9 cellular contexts compared by ENCODE assay signal in the genomic region with DNA sequence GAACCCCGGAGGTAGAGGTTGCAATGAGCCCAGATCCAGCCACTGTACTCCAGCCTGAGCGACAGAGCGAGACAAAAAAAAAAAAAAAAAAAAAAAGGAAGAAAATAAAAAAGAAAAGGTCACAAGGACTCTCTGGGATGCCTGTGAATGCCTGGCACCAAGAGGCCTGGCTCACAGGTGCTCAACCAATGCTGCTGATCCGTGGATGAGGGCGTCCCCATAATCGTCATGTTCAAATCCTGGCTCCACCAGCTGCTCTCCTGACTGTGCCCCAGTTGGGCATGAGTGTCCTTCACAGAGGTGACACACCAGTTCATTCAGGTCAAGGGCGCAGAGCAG. TPM values are rescaled to one million over a fixed set of nuclear protein-coding genes. Genes with fewer than 3 reads are reported as not detected.
DNase-seq lines count a peak whose midpoint lies in the region; ATAC-seq and TF ChIP-seq lines count a peak whose summit lies in the region.
"Had no signal": no experiment of that assay in that cellular context is flagged by ENCODE, and none has a peak within 500 bp of the region (broad histone marks: within the 10 kb centered on the region; RNA-seq: fewer than 3 reads in every experiment).

No MANE protein-coding gene starts in this region.

- ATAC-seq in activated T-helper 17 cell treated with anti-CD3 and anti-CD28 coated beads, Interleukin-2, amount 50 U/mL, for 72 hours (replicated peaks): no peak
- no peak for ATAC-seq in thoracic aorta (ENCODE audit: insufficient number of reproducible peaks, low FRiP score, low read depth)
- no peak for ATAC-seq in HG02642 (IDR thresholded peaks at IDR 0.05; ENCODE audit: poor library complexity, unreplicated experiment)

- H3K36me3 ChIP-seq in thoracic aorta: peaks cover 2% of the 10 kb centered on the region

- H3K27ac Mint-ChIP-seq in activated naive CD4-positive, alpha-beta T cell treated with anti-CD3 and anti-CD28 coated beads for 36 hours: no peak overlapping the region
- H3K27ac Mint-ChIP-seq in activated T-helper 17 cell treated with anti-CD3 and anti-CD28 coated beads, Interleukin-2, amount 50 U/mL, for 72 hours: no peak overlapping the region
- no peak overlapping the region for H3K27ac Mint-ChIP-seq in immature natural killer cell

- CTCF ChIA-PET in activated naive CD4-positive, alpha-beta T cell treated with anti-CD3 and anti-CD28 coated beads for 36 hours (lab: Charles Lee): interaction anchor here (0.7 to 1.7 kb wide), 3 partner anchors 8 to 808 kb away, joined by 4 read pairs; no protein-coding TSS in a partner anchor

- H3K27me3 ChIP-seq in thoracic aorta (replicated peaks; ENCODE audit: insufficient read depth): no peaks in the 10 kb centered on the region

- peaks cover 33 to 51% of the 10 kb centered on the region in 2 donors for H3K4me1 ChIP-seq in thoracic aorta (ENCODE audit: control insufficient read depth in 1 of 2, low read depth in 2 of 2)

- H3K4me3 Mint-ChIP-seq in activated naive CD4-positive, alpha-beta T cell treated with anti-CD3 and anti-CD28 coated beads for 36 hours: peak overlapping the region; percentile 63
- H3K4me3 Mint-ChIP-seq in activated T-helper 17 cell treated with anti-CD3 and anti-CD28 coated beads, Interleukin-2, amount 50 U/mL, for 72 hours: peak overlapping the region; percentile 78
- peak overlapping the region; percentile 56 to 85 (median 77) for H3K4me3 Mint-ChIP-seq in immature natural killer cell

- intact Hi-C loops in activated naive CD4-positive, alpha-beta T cell treated with anti-CD3 and anti-CD28 coated beads for 36 hours (cut with micrococcal nuclease): no loop called here

- no peak for DNase-seq in activated naive CD4-positive, alpha-beta T cell treated with anti-CD3 and anti-CD28 coated beads for 36 hours
- no peak for DNase-seq in activated naive CD4-positive, alpha-beta T cell (lab: John Stamatoyannopoulos, UW)
- DNase-seq in immature natural killer cell: no peak
- no peak for DNase-seq in thoracic aorta (ENCODE audit: low spot score)
- DNase-seq in dermis blood vessel endothelial cell: no peak
- DNase-seq in GF-D8 (lab: John Stamatoyannopoulos, UW): no peak

- H3K4me1 Mint-ChIP-seq in activated naive CD4-positive, alpha-beta T cell treated with anti-CD3 and anti-CD28 coated beads for 36 hours (ENCODE audit: low read depth): peaks cover 9% of the 10 kb centered on the region
- peaks cover 6% of the 10 kb centered on the region for H3K4me1 Mint-ChIP-seq in activated T-helper 17 cell treated with anti-CD3 and anti-CD28 coated beads, Interleukin-2, amount 50 U/mL, for 72 hours
- peaks cover 9 to 14% of the 10 kb centered on the region in 2 donors for H3K4me1 Mint-ChIP-seq in immature natural killer cell

- H3K9me3 ChIP-seq in thoracic aorta: no peaks in the 10 kb centered on the region

- peaks cover 5% of the 10 kb centered on the region for H3K36me3 Mint-ChIP-seq in activated naive CD4-positive, alpha-beta T cell treated with anti-CD3 and anti-CD28 coated beads for 36 hours (ENCODE audit: low read depth)
- H3K36me3 Mint-ChIP-seq in activated T-helper 17 cell treated with anti-CD3 and anti-CD28 coated beads, Interleukin-2, amount 50 U/mL, for 72 hours (ENCODE audit: low read depth): peaks cover 9% of the 10 kb centered on the region
- peaks cover 0 to 7% (median 3%) of the 10 kb centered on the region in 3 donors for H3K36me3 Mint-ChIP-seq in immature natural killer cell

- no peak for TF ChIP-seq CTCF in thoracic aorta (IDR thresholded peaks at IDR 0.05)

- H3K27ac ChIP-seq in thoracic aorta: peak overlapping the region in 1 of 2 donors; percentile 86
- H3K27ac ChIP-seq: HL-60 had no signal

- peak overlapping the region; percentile 98 for H3K4me3 ChIP-seq in thoracic aorta

- H3K9me3 Mint-ChIP-seq in activated naive CD4-positive, alpha-beta T cell treated with anti-CD3 and anti-CD28 coated beads for 36 hours: no peaks in the 10 kb centered on the region
- no peaks in the 10 kb centered on the region for H3K9me3 Mint-ChIP-seq in activated T-helper 17 cell treated with anti-CD3 and anti-CD28 coated beads, Interleukin-2, amount 50 U/mL, for 72 hours
- H3K9me3 Mint-ChIP-seq in immature natural killer cell: no peaks in the 10 kb centered on the region

- peaks cover 23% of the 10 kb centered on the region for H3K27me3 Mint-ChIP-seq in activated naive CD4-positive, alpha-beta T cell treated with anti-CD3 and anti-CD28 coated beads for 36 hours (ENCODE audit: low read depth)
- no peaks in the 10 kb centered on the region for H3K27me3 Mint-ChIP-seq in activated T-helper 17 cell treated with anti-CD3 and anti-CD28 coated beads, Interleukin-2, amount 50 U/mL, for 72 hours
- H3K27me3 Mint-ChIP-seq in immature natural killer cell (ENCODE audit: low read depth in 3 of 3): peaks cover 8 to 18% (median 9%) of the 10 kb centered on the region in 3 donors

RNA-seq across cellular contexts. Expression of gene GAS2L1, which starts 0.6 kb away (rescaled TPM):
- total RNA-seq in activated naive CD4-positive, alpha-beta T cell treated with anti-CD3 and anti-CD28 coated beads for 36 hours: under 1 TPM; 0.12 to 0.26 TPM
- total RNA-seq in activated T-helper 17 cell treated with anti-CD3 and anti-CD28 coated beads, Interleukin-2, amount 50 U/mL, for 72 hours: 1 to 10 TPM; 1.9 to 2.9 TPM
- 1 to 10 TPM in 1 of 3 donors, under 1 TPM in 1, not detected in 1; 0.26 to 1.2 TPM for polyA plus RNA-seq in immature natural killer cell
- total RNA-seq in thoracic aorta: 10 to 100 TPM; 32.5 to 52.9 TPM
- 24.7 and 44.4 TPM in 2 replicates for total RNA-seq in dermis blood vessel endothelial cell

RNA-seq across cellular contexts. Expression of gene RASL10A, which starts 9.7 kb away (rescaled TPM):
- total RNA-seq in activated naive CD4-positive, alpha-beta T cell treated with anti-CD3 and anti-CD28 coated beads for 36 hours: not detected
- under 1 TPM; 0.58 to 0.61 TPM for total RNA-seq in activated T-helper 17 cell treated with anti-CD3 and anti-CD28 coated beads, Interleukin-2, amount 50 U/mL, for 72 hours
- not detected for polyA plus RNA-seq in immature natural killer cell
- total RNA-seq in thoracic aorta (1 to 10 TPM; 3.4 to 4.1 TPM), dermis blood vessel endothelial cell (1.1 and 2.7 TPM in 2 replicates)

RNA-seq across cellular contexts. Expression of gene EWSR1, which starts 37.7 kb away (rescaled TPM):
- 100 to 1,000 TPM; 274 to 303 TPM for total RNA-seq in activated naive CD4-positive, alpha-beta T cell treated with anti-CD3 and anti-CD28 coated beads for 36 hours
- total RNA-seq in activated T-helper 17 cell treated with anti-CD3 and anti-CD28 coated beads, Interleukin-2, amount 50 U/mL, for 72 hours: 100 to 1,000 TPM; 231 to 319 TPM
- 100 to 1,000 TPM; 135 to 218 (median 214) TPM for polyA plus RNA-seq in immature natural killer cell
- total RNA-seq in thoracic aorta (100 to 1,000 TPM; 197 to 225 TPM), dermis blood vessel endothelial cell (153 and 156 TPM in 2 replicates)

RNA-seq across cellular contexts. Expression of gene RHBDD3, which starts 38.0 kb away (rescaled TPM):
- 10 to 100 TPM; 17.6 to 20.5 TPM for total RNA-seq in activated naive CD4-positive, alpha-beta T cell treated with anti-CD3 and anti-CD28 coated beads for 36 hours
- total RNA-seq in activated T-helper 17 cell treated with anti-CD3 and anti-CD28 coated beads, Interleukin-2, amount 50 U/mL, for 72 hours: 10 to 100 TPM; 19.2 to 36.8 TPM
- 10 to 100 TPM in 1 of 3 donors, 1 to 10 TPM in 2; 4.5 to 11.7 (median 5.4) TPM for polyA plus RNA-seq in immature natural killer cell
- 10 to 100 TPM; 23.9 to 36.7 TPM for total RNA-seq in thoracic aorta
- 27.1 and 28.1 TPM in 2 replicates for total RNA-seq in dermis blood vessel endothelial cell
